1 cellular context compared by ENCODE assay signal in genomic region chr20:24033151-24033550, GRCh38.
TF ChIP-seq lines count a peak whose summit lies in the region.

No MANE protein-coding gene starts in this region.

TF ChIP-seq in GM23338, 12 proteins besides CTCF, POLR2A, EP300 and RAD21 (continued from another document):
- TF ChIP-seq REST (IDR thresholded peaks at IDR 0.05; ENCODE audit: unreplicated experiment) (no peak), ETS1 (IDR thresholded peaks at IDR 0.05) (no peak), ZNF114 (CRISPR knock-in tag; IDR thresholded peaks at IDR 0.05) (no peak), EZH2 (IDR thresholded peaks at IDR 0.05; ENCODE audit: low read depth, unreplicated experiment) (no peak), CREB1 (CRISPR knock-in tag; IDR thresholded peaks at IDR 0.05; ENCODE audit: low read depth) (no peak), NANOG (IDR thresholded peaks at IDR 0.05; ENCODE audit: borderline replicate concordance) (no peak)
TF ChIP-seq in GM23338: peak in this region for 0.
